Comparison of ENCODE assay signal across 19 cellular contexts in genomic region chr2:190497428-190497827, GRCh38. TPM values are rescaled to one million over a fixed set of nuclear protein-coding genes. Genes with fewer than 3 reads are reported as not detected.
DNase-seq lines count a peak whose midpoint lies in the region; ATAC-seq and TF ChIP-seq lines count a peak whose summit lies in the region.
"Had no signal": no experiment of that assay in that cellular context is flagged by ENCODE, and none has a peak within 500 bp of the region (broad histone marks: within the 10 kb centered on the region; RNA-seq: fewer than 3 reads in every experiment).

No MANE protein-coding gene starts in this region.

- H3K4me1 ChIP-seq in CD4-positive, alpha-beta memory T cell (ENCODE audit: insufficient read depth, low read length): peaks cover 17% of the 10 kb centered on the region
- peaks cover 10% of the 10 kb centered on the region for H3K4me1 ChIP-seq in GM23338 (ENCODE audit: insufficient read depth)
- H3K4me1 ChIP-seq in mammary epithelial cell (ENCODE audit: insufficient read depth, low read length): no peaks in the 10 kb centered on the region
- no peaks in the 10 kb centered on the region for H3K4me1 ChIP-seq in mesendoderm (ENCODE audit: control insufficient read depth, low read depth, low read length)
- H3K4me1 ChIP-seq: BLaER1 treated with 17β-estradiol and CSF1 and Interleukin-3, amounts not matched to agents 10 nM and 100 nM; Peyer's patch had no signal

- peaks cover 58 to 75% of the 10 kb centered on the region in 2 donors for H3K36me3 Mint-ChIP-seq in CD4-positive, alpha-beta memory T cell
- peaks cover 9% of the 10 kb centered on the region; the same call in 1 of the 3 replicates for H3K36me3 Mint-ChIP-seq in GM23338 (ENCODE audit: low read depth)

- ATAC-seq in GM23338: no peak
- ATAC-seq in GM18520 (IDR thresholded peaks at IDR 0.05; ENCODE audit: unreplicated experiment): no peak
- no peak for ATAC-seq in GM18873 (IDR thresholded peaks at IDR 0.05; ENCODE audit: low FRiP score, unreplicated experiment)
- ATAC-seq: pancreas had no signal

- no TSS peak for BruUV-seq in mammary epithelial cell (replicated peaks; lab: Mats Ljungman, UMichigan)

- no peaks in the 10 kb centered on the region for H3K79me1 ChIP-seq in mesendoderm (ENCODE audit: low read length)

- intact Hi-C loops in CD4-positive, alpha-beta memory T cell (cut with micrococcal nuclease): no loop called here
- intact Hi-C loops in mammary epithelial cell (cut with micrococcal nuclease): no loop called here

- in situ Hi-C loops in mammary epithelial cell (cut with MboI; ENCODE audit: low sequenced_read_pairs in 2 of 2): no loop called here

- H3K4me3 ChIP-seq in CD4-positive, alpha-beta memory T cell (ENCODE audit: low read length in 2 of 2): no peak overlapping the region
- H3K4me3 ChIP-seq in GM23338: no peak overlapping the region
- no peak overlapping the region for H3K4me3 ChIP-seq in mammary epithelial cell (replicated peaks in 1 of 3; ENCODE audit: insufficient read depth in 1 of 3, low read depth in 2 of 3, low read length in 3 of 3)
- H3K4me3 ChIP-seq in mesendoderm (ENCODE audit: low read length): no peak overlapping the region
- H3K4me3 ChIP-seq: BLaER1 treated with 17β-estradiol and CSF1 and Interleukin-3, amounts not matched to agents 10 nM and 100 nM; pancreas; Peyer's patch; smooth muscle cell had no signal

- H3K18ac ChIP-seq in mesendoderm (ENCODE audit: low read length): no peak overlapping the region

- no peak for TF ChIP-seq CTCF in GM23338 (conservative IDR thresholded peaks at IDR 0.05; ENCODE audit: low read depth in 2 of 2)
- no peak for TF ChIP-seq CTCF in mammary epithelial cell (conservative IDR thresholded peaks at IDR 0.05 in 1 of 2, IDR thresholded peaks at IDR 0.05 in 1 of 2; ENCODE audit: extremely low read depth in 1 of 2, insufficient read depth in 1 of 2, low read depth in 1 of 2, low read length in 2 of 2)

- dilution Hi-C loops in mammary epithelial cell (cut with HindIII; ENCODE audit: low sequenced_read_pairs): no loop called here

- H2BK5ac ChIP-seq in mesendoderm (ENCODE audit: low read length): no peak overlapping the region

- peaks cover 25% of the 10 kb centered on the region for H3K36me3 ChIP-seq in CD4-positive, alpha-beta memory T cell (ENCODE audit: insufficient read depth, low read length)
- no peaks in the 10 kb centered on the region for H3K36me3 ChIP-seq in GM23338 (ENCODE audit: insufficient read depth)
- H3K36me3 ChIP-seq in mammary epithelial cell (ENCODE audit: insufficient read depth, low read length): no peaks in the 10 kb centered on the region
- H3K36me3 ChIP-seq in mesendoderm (ENCODE audit: control insufficient read depth, insufficient read depth, low read length): no peaks in the 10 kb centered on the region

- H3K23ac ChIP-seq in mesendoderm (ENCODE audit: low read length): no peak overlapping the region

- H3K4me1 Mint-ChIP-seq in CD4-positive, alpha-beta memory T cell: peaks cover 21 to 37% (median 33%) of the 10 kb centered on the region in 4 donors
- peaks cover 17% of the 10 kb centered on the region; the same call in 2 of the 3 replicates for H3K4me1 Mint-ChIP-seq in GM23338

- H2AK5ac ChIP-seq in mesendoderm (ENCODE audit: low read length): no peak overlapping the region

- no peak overlapping the region for H3K4me3 Mint-ChIP-seq in CD4-positive, alpha-beta memory T cell
- no peak overlapping the region for H3K4me3 Mint-ChIP-seq in GM23338
- H3K4me3 Mint-ChIP-seq: central memory CD8-positive, alpha-beta T cell had no signal

- H4K8ac ChIP-seq in mesendoderm (ENCODE audit: low read depth, low read length): no peak overlapping the region

- no peak overlapping the region for H3K4ac ChIP-seq in mesendoderm (ENCODE audit: low read depth, low read length)

- no peak overlapping the region for H2BK120ac ChIP-seq in mesendoderm (ENCODE audit: low read depth, low read length)

- H3K4me2 ChIP-seq in GM23338: no peak overlapping the region
- no peak overlapping the region for H3K4me2 ChIP-seq in mammary epithelial cell (ENCODE audit: insufficient read depth, low read depth, low read length)
- H3K4me2 ChIP-seq in mesendoderm (ENCODE audit: low read length): no peak overlapping the region
- H3K4me2 ChIP-seq: BLaER1 treated with 17β-estradiol and CSF1 and Interleukin-3, amounts not matched to agents 10 nM and 100 nM; smooth muscle cell had no signal

- H3K27ac ChIP-seq in CD4-positive, alpha-beta memory T cell (ENCODE audit: low read depth, low read length): no peak overlapping the region
- H3K27ac ChIP-seq in GM23338 (ENCODE audit: low read depth): no peak overlapping the region
- H3K27ac ChIP-seq in mammary epithelial cell (ENCODE audit: insufficient read depth, low read depth, low read length): no peak overlapping the region
- no peak overlapping the region for H3K27ac ChIP-seq in mesendoderm (ENCODE audit: low read depth, low read length)
- H3K27ac ChIP-seq: BLaER1 treated with 17β-estradiol and CSF1 and Interleukin-3, amounts not matched to agents 10 nM and 100 nM; epithelial cell of prostate; pancreas; Peyer's patch had no signal

- H3K9ac ChIP-seq in mammary epithelial cell (ENCODE audit: insufficient read depth, low read length) (no peak overlapping the region), mesendoderm (ENCODE audit: low read length) (no peak overlapping the region)
- H3K9ac ChIP-seq: BLaER1 treated with 17β-estradiol and CSF1 and Interleukin-3, amounts not matched to agents 10 nM and 100 nM had no signal

- WGBS in mammary epithelial cell (ENCODE audit: low coverage, missing lambda C conversion rate): 37% methylated on average over 4 of the region's 4 CpGs
- no CpG with 5 or more reads among the region's 4 CpGs for WGBS in mesendoderm (ENCODE audit: extremely low coverage, insufficient coverage, low lambda C conversion rate)

- no peaks in the 10 kb centered on the region for H3K9me2 ChIP-seq in GM23338 (ENCODE audit: insufficient read depth)

- no peaks in the 10 kb centered on the region for H3K27me3 ChIP-seq in CD4-positive, alpha-beta memory T cell (ENCODE audit: insufficient read depth, low read length)
- H3K27me3 ChIP-seq in GM23338 (ENCODE audit: insufficient read depth): no peaks in the 10 kb centered on the region
- H3K27me3 ChIP-seq in mammary epithelial cell (ENCODE audit: insufficient read depth, low read length): no peaks in the 10 kb centered on the region
- no peaks in the 10 kb centered on the region for H3K27me3 ChIP-seq in mesendoderm (ENCODE audit: insufficient read depth, low read length, poor library complexity)
- H3K27me3 ChIP-seq: BLaER1 treated with 17β-estradiol and CSF1 and Interleukin-3, amounts not matched to agents 10 nM and 100 nM; pancreas; Peyer's patch had no signal

- H3F3A ChIP-seq in GM23338 (replicated peaks; ENCODE audit: low read depth): no peaks in the 10 kb centered on the region

- peak overlapping the region in 5 of 7 donors; percentile 1 to 89 (median 66) for H3K27ac Mint-ChIP-seq in CD4-positive, alpha-beta memory T cell
- peak overlapping the region; percentile 57; the same call in 1 of the 2 replicates for H3K27ac Mint-ChIP-seq in GM23338

- DNase-seq in CD4-positive, alpha-beta memory T cell: no peak
- peak; percentile 35 for DNase-seq in GM23338 (ENCODE audit: low spot score)
- peak; percentile 8 for DNase-seq in mammary epithelial cell
- DNase-seq in mesendoderm: peak; percentile 53
- DNase-seq in CD1c-positive myeloid dendritic cell (ENCODE audit: extremely low spot score): no peak
- DNase-seq: activated CD4-positive, CD25-positive, alpha-beta regulatory T cell; glutamatergic neuron; Kasumi-1; NCI-H187 treated with DMSO at 0.1 percent for 48 hours; NCI-H82; pancreas; Peyer's patch; stimulated activated naive CD4-positive, alpha-beta T cell had no signal

- peaks cover 0 to 7% (median 4%) of the 10 kb centered on the region in 8 donors for H3K9me3 Mint-ChIP-seq in CD4-positive, alpha-beta memory T cell
- H3K9me3 Mint-ChIP-seq in GM23338: no peaks in the 10 kb centered on the region; the same call in 2 of the 3 replicates
- H3K9me3 Mint-ChIP-seq: central memory CD8-positive, alpha-beta T cell had no signal

- no peak overlapping the region for H3K56ac ChIP-seq in mesendoderm (ENCODE audit: low read length)

- no peak overlapping the region for H2BK15ac ChIP-seq in mesendoderm (replicated peaks; ENCODE audit: low read depth)

- POLR2A ChIA-PET in CD4-positive, alpha-beta memory T cell (lab: Charles Lee; ENCODE audit: partially characterized antibody): no interaction called here

- H3K9me3 ChIP-seq in CD4-positive, alpha-beta memory T cell (ENCODE audit: control insufficient read depth in 1 of 2, low read length in 2 of 2): no peaks in the 10 kb centered on the region
- H3K9me3 ChIP-seq in mammary epithelial cell (replicated peaks; ENCODE audit: insufficient read depth, low read length): no peaks in the 10 kb centered on the region
- H3K9me3 ChIP-seq: pancreas, Peyer's patch had no signal

- no peaks in the 10 kb centered on the region for H3K79me2 ChIP-seq in GM23338 (replicated peaks; ENCODE audit: insufficient read depth)
- no peaks in the 10 kb centered on the region for H3K79me2 ChIP-seq in mammary epithelial cell (ENCODE audit: insufficient read depth, low read length)
- H3K79me2 ChIP-seq in mesendoderm (ENCODE audit: control insufficient read depth, insufficient read depth, low read length): no peaks in the 10 kb centered on the region

- H4K5ac ChIP-seq in mesendoderm (ENCODE audit: low read length): no peak overlapping the region

- CTCF ChIA-PET in CD4-positive, alpha-beta memory T cell (lab: Charles Lee; ENCODE audit: partially characterized antibody): no interaction called here
- CTCF ChIA-PET in mammary epithelial cell (lab: Charles Lee; ENCODE audit: low non-redundant PET): no interaction called here

- H3K27me3 Mint-ChIP-seq in CD4-positive, alpha-beta memory T cell: no peaks in the 10 kb centered on the region
- H3K27me3 Mint-ChIP-seq in GM23338 (ENCODE audit: insufficient read depth, low read depth, poor library complexity): peaks cover 4% of the 10 kb centered on the region
- H3K27me3 Mint-ChIP-seq: central memory CD8-positive, alpha-beta T cell had no signal

- H4K20me1 ChIP-seq in GM23338 (replicated peaks; ENCODE audit: insufficient read depth) (no peaks in the 10 kb centered on the region), mammary epithelial cell (ENCODE audit: insufficient read depth, low read length) (no peaks in the 10 kb centered on the region)
- H4K20me1 ChIP-seq: BLaER1 treated with 17β-estradiol and CSF1 and Interleukin-3, amounts not matched to agents 10 nM and 100 nM had no signal

- no peak overlapping the region for H2AFZ ChIP-seq in GM23338
- no peak overlapping the region for H2AFZ ChIP-seq in mammary epithelial cell (ENCODE audit: low read depth, low read length)

TF ChIP-seq in GM23338, 12 proteins besides CTCF, POLR2A, EP300 and RAD21:
- TF ChIP-seq STAT1 (IDR thresholded peaks at IDR 0.05; ENCODE audit: unreplicated experiment): no peak

RNA-seq across cellular contexts. Expression of gene NEMP2, which starts 37.1 kb away (rescaled TPM):
- 10 to 100 TPM; 20.7 to 21.2 TPM for total RNA-seq in CD4-positive, alpha-beta memory T cell
- 10 to 100 TPM; 10.9 to 11.9 TPM for polyA plus RNA-seq in CD4-positive, alpha-beta memory T cell
- total RNA-seq in GM23338 (2014; rRNA removed; shearing (Covaris generic)): 4.0 and 7.0 TPM in 2 replicates
- polyA plus RNA-seq in GM23338 (2016; fragmentation: Nextera tagmentation; extraction: Ambion mirVana) (0.99 and 1.2 TPM in 2 replicates), mammary epithelial cell (3.1 TPM)
- total RNA-seq in mammary epithelial cell: 1 to 10 TPM; 5.0 to 6.0 TPM
- polyA minus RNA-seq in mammary epithelial cell: 11.3 TPM
- polyA plus RNA-seq in mesendoderm (2013, experiment 1 of 2): 2.0 TPM
- polyA plus RNA-seq in mesendoderm (2013, experiment 2 of 2): 2.2 TPM

Comparison
In these comparisons a context has a peak if more than half of its experiments do, and no peak if none do; other contexts are left out.
1. DNase-seq: peak in GM23338 (single experiment), mammary epithelial cell (single experiment) and mesendoderm (single experiment); none in CD4-positive, alpha-beta memory T cell (0 of 5) and CD1c-positive myeloid dendritic cell (single experiment).